In genomic region chr14:103065861-103066260, GRCh38 we compare ENCODE assay signal across 18 cellular contexts. TPM values are rescaled to one million over a fixed set of nuclear protein-coding genes. Genes with fewer than 3 reads are reported as not detected.
"Had no signal": no experiment of that assay in that cellular context is flagged by ENCODE, and none has a peak within 500 bp of the region (broad histone marks: within the 10 kb centered on the region; RNA-seq: fewer than 3 reads in every experiment).

No MANE protein-coding gene starts in this region.

- H3K27me3 ChIP-seq: body of pancreas, colonic mucosa, gastroesophageal sphincter, thyroid gland, uterus had no signal

- H3K9me3 Mint-ChIP-seq: activated naive CD8-positive, alpha-beta T cell treated with anti-CD3 and anti-CD28 coated beads for 36 hours; activated T-helper 1 cell treated with anti-CD3 and anti-CD28 coated beads, Interleukin-12 subunit alpha, Interleukin-12 subunit beta, Interleukin-2, Interleukin-4 antibody, amounts not matched to agents 30 ng/mL and 10 ng/mL and 1 ng/mL, durations not matched to agents 14 hours and 24 hours and 36 hours; nephron; stimulated activated effector memory CD8-positive, alpha-beta T cell treated with anti-CD3 and anti-CD28 coated beads, Interleukin-12 subunit alpha, Interleukin-12 subunit beta, amount 100 ng/mL, for 72 hours had no signal

- ATAC-seq: activated CD4-positive, CD25-positive, alpha-beta regulatory T cell treated with anti-CD3 and anti-CD28 coated beads, Interleukin-2, amount 50 U/mL, for 24 hours; sciatic nerve; stimulated activated effector memory CD8-positive, alpha-beta T cell treated with anti-CD3 and anti-CD28 coated beads, Interleukin-12 subunit alpha, Interleukin-12 subunit beta, amount 100 ng/mL, for 72 hours had no signal

- H3K4me1 Mint-ChIP-seq: activated naive CD8-positive, alpha-beta T cell treated with anti-CD3 and anti-CD28 coated beads for 36 hours; stimulated activated effector memory CD8-positive, alpha-beta T cell treated with anti-CD3 and anti-CD28 coated beads, Interleukin-12 subunit alpha, Interleukin-12 subunit beta, amount 100 ng/mL, for 72 hours had no signal

- H3K27ac ChIP-seq: body of pancreas, prostate gland, uterus had no signal

- DNase-seq: activated naive CD8-positive, alpha-beta T cell treated with anti-CD3 and anti-CD28 coated beads for 36 hours; amygdala; central memory CD4-positive, alpha-beta T cell; colonic mucosa; effector CD8-positive, alpha-beta T cell; mesendoderm had no signal

- H3K27ac Mint-ChIP-seq: activated naive CD8-positive, alpha-beta T cell treated with anti-CD3 and anti-CD28 coated beads for 36 hours; activated T-helper 1 cell treated with anti-CD3 and anti-CD28 coated beads, Interleukin-12 subunit alpha, Interleukin-12 subunit beta, Interleukin-2, Interleukin-4 antibody, amounts not matched to agents 30 ng/mL and 10 ng/mL and 1 ng/mL, durations not matched to agents 14 hours and 24 hours and 36 hours; nephron; stimulated activated effector memory CD8-positive, alpha-beta T cell treated with anti-CD3 and anti-CD28 coated beads, Interleukin-12 subunit alpha, Interleukin-12 subunit beta, amount 100 ng/mL, for 72 hours had no signal

- H3K4me3 ChIP-seq: body of pancreas, colonic mucosa, gastroesophageal sphincter, prostate gland, thyroid gland, uterus had no signal

- H3K9me3 ChIP-seq: body of pancreas, colonic mucosa, gastroesophageal sphincter, prostate gland, thyroid gland, uterus had no signal

- H3K36me3 ChIP-seq: colonic mucosa, gastroesophageal sphincter, prostate gland, thyroid gland, uterus had no signal

- H3K4me3 Mint-ChIP-seq: activated naive CD8-positive, alpha-beta T cell treated with anti-CD3 and anti-CD28 coated beads for 36 hours; activated T-helper 1 cell treated with anti-CD3 and anti-CD28 coated beads, Interleukin-12 subunit alpha, Interleukin-12 subunit beta, Interleukin-2, Interleukin-4 antibody, amounts not matched to agents 30 ng/mL and 10 ng/mL and 1 ng/mL, durations not matched to agents 14 hours and 24 hours and 36 hours; nephron; stimulated activated effector memory CD8-positive, alpha-beta T cell treated with anti-CD3 and anti-CD28 coated beads, Interleukin-12 subunit alpha, Interleukin-12 subunit beta, amount 100 ng/mL, for 72 hours had no signal

- H3K4me1 ChIP-seq: body of pancreas, prostate gland, uterus had no signal

- H3K36me3 Mint-ChIP-seq: activated naive CD8-positive, alpha-beta T cell treated with anti-CD3 and anti-CD28 coated beads for 36 hours; stimulated activated effector memory CD8-positive, alpha-beta T cell treated with anti-CD3 and anti-CD28 coated beads, Interleukin-12 subunit alpha, Interleukin-12 subunit beta, amount 100 ng/mL, for 72 hours had no signal

RNA-seq across cellular contexts. Expression of gene LBHD2, which starts 18.1 kb away (rescaled TPM):
- total RNA-seq: activated CD8-positive, alpha-beta memory T cell treated with anti-CD3 and anti-CD28 coated beads for 36 hours; activated naive CD8-positive, alpha-beta T cell treated with anti-CD3 and anti-CD28 coated beads for 36 hours; activated T-helper 1 cell treated with anti-CD3 and anti-CD28 coated beads, Interleukin-12 subunit alpha, Interleukin-12 subunit beta, Interleukin-2, Interleukin-4 antibody, amounts not matched to agents 30 ng/mL and 10 ng/mL and 1 ng/mL, durations not matched to agents 14 hours and 24 hours and 36 hours; body of pancreas; colonic mucosa; gastroesophageal sphincter; left lobe of liver; sciatic nerve; thyroid gland; uterus had no signal

RNA-seq across cellular contexts. Expression of gene EXOC3L4, which starts 28.7 kb away (rescaled TPM):
- total RNA-seq: activated CD8-positive, alpha-beta memory T cell treated with anti-CD3 and anti-CD28 coated beads for 36 hours; activated naive CD8-positive, alpha-beta T cell treated with anti-CD3 and anti-CD28 coated beads for 36 hours; activated T-helper 1 cell treated with anti-CD3 and anti-CD28 coated beads, Interleukin-12 subunit alpha, Interleukin-12 subunit beta, Interleukin-2, Interleukin-4 antibody, amounts not matched to agents 30 ng/mL and 10 ng/mL and 1 ng/mL, durations not matched to agents 14 hours and 24 hours and 36 hours had no signal
